13 cellular contexts compared by ENCODE assay signal in the genomic region with DNA sequence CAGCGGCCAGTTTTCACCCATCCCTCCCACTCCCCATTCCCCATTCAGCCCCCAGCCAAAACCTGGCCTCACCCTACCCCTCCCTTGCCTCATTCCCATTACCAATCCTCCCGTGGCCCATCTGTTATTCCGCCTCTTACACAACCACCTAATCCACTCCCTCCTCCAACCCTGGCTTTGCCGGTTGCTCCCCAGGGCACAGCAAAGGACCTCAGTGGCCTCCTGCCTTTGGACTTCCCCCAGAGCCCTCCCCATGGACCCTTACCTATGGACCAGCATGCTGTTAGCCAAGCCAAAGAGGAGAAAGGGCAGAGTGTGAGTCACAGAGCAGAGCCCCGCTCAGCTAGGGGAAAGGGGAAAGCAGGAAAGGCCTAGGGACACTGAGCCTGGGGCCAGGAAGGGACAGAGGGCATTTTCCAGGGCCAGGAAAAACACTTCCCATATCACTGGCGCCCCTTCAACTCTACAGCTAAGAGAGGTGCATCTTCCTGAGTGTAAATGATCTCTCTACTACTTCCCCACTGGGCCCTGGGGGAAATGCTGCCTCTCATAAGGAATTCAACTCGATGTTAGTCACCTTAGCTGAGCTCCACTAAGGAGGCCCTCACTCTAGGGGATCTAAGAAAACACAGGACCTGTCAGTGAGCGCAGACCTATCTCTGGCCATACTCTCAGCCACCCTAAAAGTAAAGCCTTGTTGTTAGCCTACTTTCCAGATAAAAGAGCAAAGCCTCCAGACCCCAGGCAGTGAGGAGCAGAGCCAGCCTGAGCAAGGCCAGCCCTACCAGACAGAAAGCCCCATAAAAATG. TPM values are rescaled to one million over a fixed set of nuclear protein-coding genes. Genes with fewer than 3 reads are reported as not detected.
A peak's percentile ranks its signal among the peaks of the same experiment; 100 is the strongest.
DNase-seq lines count a peak whose midpoint lies in the region; ATAC-seq and TF ChIP-seq lines count a peak whose summit lies in the region.
"Had no signal": no experiment of that assay in that cellular context is flagged by ENCODE, and none has a peak within 500 bp of the region (broad histone marks: within the 10 kb centered on the region; RNA-seq: fewer than 3 reads in every experiment).

No MANE protein-coding gene starts in this region.

- in situ Hi-C loops in G401 (cut with HindIII; ENCODE audit: low sequenced_read_pairs): no loop called here

- ATAC-seq in omental fat pad (ENCODE audit: low FRiP score) (peak; percentile 39), HG03159 (IDR thresholded peaks at IDR 0.05; ENCODE audit: unreplicated experiment) (no peak)
- ATAC-seq: naive thymus-derived CD4-positive, alpha-beta T cell had no signal

- DNase-seq in ELR (ENCODE audit: low read depth) (peak; percentile 53), HuH-7 (ENCODE audit: low spot score) (peak; percentile 49), dermis microvascular lymphatic vessel endothelial cell (ENCODE audit: low read depth in 2 of 2) (peak; percentile 24 to 40), omental fat pad (ENCODE audit: low spot score) (no peak), COR-L47 (lab: John Stamatoyannopoulos, UW) (no peak), G401 (ENCODE audit: low spot score) (no peak)
- DNase-seq: activated CD4-positive, alpha-beta T cell treated with anti-CD3 and anti-CD28 coated beads, Interleukin-2, amount 10 ng/mL, durations not matched to agents 7 days and 5 days; activated T-cell treated with anti-CD3 and anti-CD28 coated beads, Interleukin-2, amount 50 U/mL, for 48 hours; CD4-positive, CD25-positive, alpha-beta regulatory T cell; GF-D8; MM.1S; naive thymus-derived CD4-positive, alpha-beta T cell had no signal

- no peak for TF ChIP-seq CTCF in omental fat pad (IDR thresholded peaks at IDR 0.05)

RNA-seq across cellular contexts. Expression of gene PEMT, which starts 10.6 kb away (rescaled TPM):
- total RNA-seq in dermis microvascular lymphatic vessel endothelial cell (23.5 and 24.7 TPM in 2 replicates), omental fat pad (100 to 1,000 TPM in 1 of 4 donors, 10 to 100 TPM in 3; 32.2 to 181 (median 57.1) TPM)
- total RNA-seq in G401 (2014; rRNA removed; shearing (Covaris generic)): 43.1 and 71.6 TPM in 2 replicates

Comparison
In these comparisons a context has a peak if more than half of its experiments do, and no peak if none do; other contexts are left out.
1. DNase-seq: peak in ELR (single experiment), HuH-7 (single experiment) and dermis microvascular lymphatic vessel endothelial cell (2 of 2); none in omental fat pad (single experiment), COR-L47 (single experiment) and G401 (single experiment).